In genomic region chr10:35505241-35505873, GRCh38 we compare ENCODE assay signal across 15 cellular contexts.
DNase-seq lines count a peak whose midpoint lies in the region; ATAC-seq and TF ChIP-seq lines count a peak whose summit lies in the region.
"Had no signal": no experiment of that assay in that cellular context is flagged by ENCODE, and none has a peak within 500 bp of the region (broad histone marks: within the 10 kb centered on the region; RNA-seq: fewer than 3 reads in every experiment).

No MANE protein-coding gene starts in this region.

- peak; percentile 7 for ATAC-seq in left lobe of liver

- H3K27ac Mint-ChIP-seq in Caco-2 (ENCODE audit: unreplicated experiment) (peak overlapping the region; percentile 21), osteocyte (ENCODE audit: unreplicated experiment) (no peak overlapping the region)
- no peak overlapping the region for H3K27ac Mint-ChIP-seq in T-helper 2 cell treated with Interferon-gamma antibody and Interleukin-4, amounts not matched to agents 5 μg/mL and 100 μg/mL, for 36 hours
- H3K27ac Mint-ChIP-seq: CD8-positive, alpha-beta memory T cell had no signal

- in situ Hi-C loops in HAP-1 (cut with MboI; ENCODE audit: low sequenced_read_pairs), result no loop called here

- BruUV-seq in Caco-2 (replicated peaks; lab: Mats Ljungman, UMichigan) (no TSS peak), OCI-LY7 (replicated peaks; lab: Mats Ljungman, UMichigan) (no TSS peak)

- H3K4me1 ChIP-seq in Caco-2 (peaks cover 13% of the 10 kb centered on the region), OCI-LY7 (ENCODE audit: insufficient read depth, low read length, poor library complexity, severe bottlenecking) (peaks cover 70% of the 10 kb centered on the region), hepatocyte (ENCODE audit: insufficient read depth) (peaks cover 10% of the 10 kb centered on the region), HAP-1 (no peaks in the 10 kb centered on the region)

- H3K4me3 ChIP-seq in Caco-2 (ENCODE audit: low read depth, low read length) (no peak overlapping the region), OCI-LY7 (ENCODE audit: low read depth, low read length, poor library complexity, severe bottlenecking) (no peak overlapping the region), hepatocyte (no peak overlapping the region), HAP-1 (no peak overlapping the region)
- H3K4me3 ChIP-seq: BLaER1, GM23248 had no signal

- H3K27me3 ChIP-seq in Caco-2 (replicated peaks; ENCODE audit: control insufficient read depth, insufficient read depth, low read length) (no peaks in the 10 kb centered on the region), hepatocyte (no peaks in the 10 kb centered on the region), HAP-1 (ENCODE audit: low read depth) (no peaks in the 10 kb centered on the region)
- H3K27me3 ChIP-seq: BLaER1 had no signal

- TF ChIP-seq CTCF in Caco-2 (IDR thresholded peaks at IDR 0.05; ENCODE audit: insufficient read depth in 1 of 2, low read depth in 1 of 2, low read length in 1 of 2, severe bottlenecking in 1 of 2, unreplicated experiment in 1 of 2), result no peak
- TF ChIP-seq CTCF in OCI-LY7 (conservative IDR thresholded peaks at IDR 0.05; ENCODE audit: low read length), result no peak
- no peak for TF ChIP-seq CTCF in hepatocyte (IDR thresholded peaks at IDR 0.05; ENCODE audit: poor library complexity)
- TF ChIP-seq CTCF in osteocyte (IDR thresholded peaks at IDR 0.05), result no peak

- H3K27me3 Mint-ChIP-seq in Caco-2 (ENCODE audit: insufficient read depth, unreplicated experiment) (no peaks in the 10 kb centered on the region), osteocyte (ENCODE audit: unreplicated experiment) (no peaks in the 10 kb centered on the region)
- H3K27me3 Mint-ChIP-seq in T-helper 2 cell treated with Interferon-gamma antibody and Interleukin-4, amounts not matched to agents 5 μg/mL and 100 μg/mL, for 36 hours (ENCODE audit: low read depth), result no peaks in the 10 kb centered on the region
- H3K27me3 Mint-ChIP-seq: CD8-positive, alpha-beta memory T cell had no signal

- no peaks in the 10 kb centered on the region for H3K9me3 ChIP-seq in Caco-2
- H3K9me3 ChIP-seq in OCI-LY7 (ENCODE audit: low read length), result no peaks in the 10 kb centered on the region
- no peaks in the 10 kb centered on the region for H3K9me3 ChIP-seq in hepatocyte (ENCODE audit: low read depth)
- H3K9me3 ChIP-seq in HAP-1, result no peaks in the 10 kb centered on the region
- H3K9me3 ChIP-seq: BLaER1 had no signal

- H3K36me3 ChIP-seq in Caco-2 (ENCODE audit: control insufficient read depth, insufficient read depth, low read length) (no peaks in the 10 kb centered on the region; the same call in 1 of the 2 replicates), OCI-LY7 (ENCODE audit: insufficient read depth, low read length) (no peaks in the 10 kb centered on the region), hepatocyte (replicated peaks; ENCODE audit: insufficient read depth, low read depth) (no peaks in the 10 kb centered on the region), HAP-1 (replicated peaks) (no peaks in the 10 kb centered on the region)

- POLR2A ChIA-PET in Caco-2 (lab: Charles Lee) (no interaction called here), OCI-LY7 (lab: Charles Lee) (interaction anchor here (0.7 to 3.9 kb wide), 9 partner anchors 9 to 478 kb away, joined by 3 to 21 read pairs (median 4); no protein-coding TSS in a partner anchor)

- intact Hi-C loops in Caco-2 (cut with micrococcal nuclease; ENCODE audit: unreplicated experiment) (loop anchor here (10.0 kb wide), 1 partner anchor 381 kb away; the partner anchor contains the start of gene CREM), OCI-LY7 (cut with micrococcal nuclease; ENCODE audit: unreplicated experiment) (no loop called here)

- no peak for DNase-seq in Caco-2
- no peak for DNase-seq in OCI-LY7 (ENCODE audit: low spot score)
- DNase-seq in hepatocyte (ENCODE audit: low spot score), result peak; percentile 16
- DNase-seq in left lobe of liver (ENCODE audit: low spot score), result no peak
- DNase-seq in T-helper 2 cell treated with Interferon-gamma antibody and Interleukin-4, amounts not matched to agents 5 μg/mL and 100 μg/mL, for 36 hours (ENCODE audit: low spot score), result no peak
- no peak for DNase-seq in HAP-1 (ENCODE audit: low spot score in 2 of 2)
- no peak for DNase-seq in osteocyte (ENCODE audit: extremely low spot score, unreplicated experiment)
- no peak for DNase-seq in mesenteric fat pad (ENCODE audit: low spot score)
- DNase-seq: 8988T; AML-193; CD8-positive, alpha-beta memory T cell; DMS53; GF-D8; GM23248 had no signal

- no peaks in the 10 kb centered on the region for H4K20me1 ChIP-seq in OCI-LY7 (ENCODE audit: insufficient read depth, low read length)
- H4K20me1 ChIP-seq in hepatocyte (ENCODE audit: insufficient read depth, poor library complexity, severe bottlenecking), result peaks cover 10% of the 10 kb centered on the region

- CTCF ChIA-PET in Caco-2 (lab: Charles Lee) (interaction anchor here (0.6 to 0.7 kb wide), 3 partner anchors 25 to 1419 kb away, joined by 3 to 5 read pairs (median 3); no protein-coding TSS in a partner anchor), OCI-LY7 (lab: Charles Lee; ENCODE audit: unreplicated experiment) (interaction anchor here (0.6 to 1.9 kb wide), 2 partner anchors 12 to 15 kb away, joined by 3 to 8 read pairs; no protein-coding TSS in a partner anchor)

- H3K27ac ChIP-seq in OCI-LY7 (ENCODE audit: low read depth, low read length, poor library complexity, severe bottlenecking) (no peak overlapping the region), hepatocyte (peak overlapping the region; percentile 38)
- H3K27ac ChIP-seq: BLaER1, GM23248 had no signal

- WGBS in hepatocyte (ENCODE audit: low lambda C conversion rate, missing lambda C conversion rate), result 56% methylated on average over 3 of the region's 3 CpGs

- H3K79me2 ChIP-seq in OCI-LY7 (ENCODE audit: insufficient read depth, low read depth, low read length) (0 out of 2 replicates have a peak, but pooled peaks cover 3% of the 10 kb centered on the region), hepatocyte (peaks cover 68% of the 10 kb centered on the region)

- H3K9me3 Mint-ChIP-seq in Caco-2 (ENCODE audit: unreplicated experiment) (no peaks in the 10 kb centered on the region), osteocyte (ENCODE audit: unreplicated experiment) (no peaks in the 10 kb centered on the region)
- no peaks in the 10 kb centered on the region for H3K9me3 Mint-ChIP-seq in T-helper 2 cell treated with Interferon-gamma antibody and Interleukin-4, amounts not matched to agents 5 μg/mL and 100 μg/mL, for 36 hours
- H3K9me3 Mint-ChIP-seq: CD8-positive, alpha-beta memory T cell had no signal

- H2AFZ ChIP-seq in OCI-LY7 (ENCODE audit: low read length) (no peak overlapping the region), hepatocyte (no peak overlapping the region)
- H2AFZ ChIP-seq: GM23248 had no signal

- H3K36me3 Mint-ChIP-seq in Caco-2 (ENCODE audit: insufficient read depth, unreplicated experiment) (peaks cover 19% of the 10 kb centered on the region), osteocyte (ENCODE audit: unreplicated experiment) (peaks cover 7% of the 10 kb centered on the region)
- H3K36me3 Mint-ChIP-seq in T-helper 2 cell treated with Interferon-gamma antibody and Interleukin-4, amounts not matched to agents 5 μg/mL and 100 μg/mL, for 36 hours (ENCODE audit: low read depth), result no peaks in the 10 kb centered on the region

- H3K9me2 ChIP-seq in OCI-LY7 (ENCODE audit: insufficient read depth, low read length) (no peaks in the 10 kb centered on the region), hepatocyte (replicated peaks; ENCODE audit: insufficient read depth) (no peaks in the 10 kb centered on the region)

- no peak overlapping the region for H3K4me3 Mint-ChIP-seq in Caco-2 (ENCODE audit: unreplicated experiment)
- no peak overlapping the region for H3K4me3 Mint-ChIP-seq in T-helper 2 cell treated with Interferon-gamma antibody and Interleukin-4, amounts not matched to agents 5 μg/mL and 100 μg/mL, for 36 hours
- H3K4me3 Mint-ChIP-seq in osteocyte (ENCODE audit: unreplicated experiment), result no peak overlapping the region
- H3K4me3 Mint-ChIP-seq: CD8-positive, alpha-beta memory T cell had no signal

- peak overlapping the region; percentile 51 for H3K4me2 ChIP-seq in OCI-LY7 (ENCODE audit: low read length)
- no peak overlapping the region for H3K4me2 ChIP-seq in hepatocyte
- H3K4me2 ChIP-seq: BLaER1 had no signal

- H3K4me1 Mint-ChIP-seq in Caco-2 (ENCODE audit: low read depth, unreplicated experiment) (peaks cover 25% of the 10 kb centered on the region), osteocyte (ENCODE audit: unreplicated experiment) (no peaks in the 10 kb centered on the region)
- H3K4me1 Mint-ChIP-seq in T-helper 2 cell treated with Interferon-gamma antibody and Interleukin-4, amounts not matched to agents 5 μg/mL and 100 μg/mL, for 36 hours (ENCODE audit: low read depth), result no peaks in the 10 kb centered on the region
